32 cellular contexts compared by ENCODE assay signal in the genomic region with DNA sequence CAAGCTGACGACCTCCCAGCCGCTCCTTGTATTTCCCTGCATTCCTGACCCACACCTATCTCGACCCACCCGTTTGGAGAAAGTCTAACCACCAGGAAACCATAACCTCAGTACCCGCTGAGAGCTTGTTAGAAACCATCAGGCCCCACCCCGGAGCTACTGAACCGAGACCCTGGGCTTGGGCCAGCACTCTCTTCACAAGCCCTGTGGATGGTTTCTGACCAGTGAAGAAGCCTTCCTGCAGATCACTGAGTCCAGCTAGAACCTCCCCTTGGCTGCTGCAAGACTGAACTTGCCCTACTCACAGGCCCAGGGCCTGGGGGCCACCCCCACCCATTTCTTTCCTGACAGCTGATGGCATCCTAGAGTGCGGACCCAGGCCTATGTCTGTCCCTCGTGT.
"Had no signal": no experiment of that assay in that cellular context is flagged by ENCODE, and none has a peak within 500 bp of the region (broad histone marks: within the 10 kb centered on the region; RNA-seq: fewer than 3 reads in every experiment).

No MANE protein-coding gene starts in this region.

- H3K27me3 ChIP-seq: adrenal gland, body of pancreas, colonic mucosa, esophagus squamous epithelium, heart left ventricle had no signal

- DNase-seq: activated B cell treated with CpG ODN at 0.5 μM for 24 hours; activated CD4-positive, alpha-beta T cell treated with anti-CD3 and anti-CD28 coated beads for 48 hours; activated CD4-positive, alpha-beta T cell treated with anti-CD3 and anti-CD28 coated beads, Interleukin-2, amount 50 U/mL, for 1 hour; activated CD4-positive, alpha-beta T cell treated with anti-CD3 and anti-CD28 coated beads, Interleukin-2, amount 50 U/mL, for 48 hours; activated CD8-positive, alpha-beta memory T cell treated with anti-CD3 and anti-CD28 coated beads for 24 hours; activated effector memory CD4-positive, alpha-beta T cell treated with anti-CD3 and anti-CD28 coated beads, Interleukin-2, amount 50 U/mL, for 16 hours; activated naive CD4-positive, alpha-beta T cell; activated naive CD4-positive, alpha-beta T cell treated with anti-CD3 and anti-CD28 coated beads, Interleukin-2, amount 10 ng/mL, durations not matched to agents 7 days and 5 days; activated naive CD8-positive, alpha-beta T cell treated with anti-CD3 and anti-CD28 coated beads, Interleukin-2, amount 50 U/mL, for 24 hours; activated T-cell treated with anti-CD3 and anti-CD28 coated beads, Interleukin-2, amount 50 U/mL, for 1 hour; activated T-cell treated with anti-CD3 and anti-CD28 coated beads, Interleukin-2, amount 50 U/mL, for 48 hours; adrenal gland; amygdala; aorta; body of pancreas; caudate nucleus; colonic mucosa; effector CD8-positive, alpha-beta T cell; esophagus squamous epithelium; foreskin melanocyte; glutamatergic neuron; heart left ventricle; T-helper 1 cell; T-helper 17 cell; T1000; WERI-Rb-1 had no signal

- H3K4me3 ChIP-seq: adrenal gland, body of pancreas, colonic mucosa, esophagus squamous epithelium, heart left ventricle had no signal

- H3K4me1 ChIP-seq: adrenal gland, body of pancreas, colonic mucosa, heart left ventricle had no signal

- FAIRE-seq: endometrium, endothelial cell of umbilical vein had no signal

- H3K36me3 ChIP-seq: colonic mucosa had no signal

- ATAC-seq: activated CD4-positive, CD25-positive, alpha-beta regulatory T cell treated with anti-CD3 and anti-CD28 coated beads, Interleukin-2, amount 50 U/mL, for 24 hours; activated CD8-positive, alpha-beta T cell treated with anti-CD3 and anti-CD28 coated beads for 36 hours; activated naive CD4-positive, alpha-beta T cell treated with anti-CD3 and anti-CD28 coated beads, Interleukin-2, amount 50 U/mL, for 72 hours; activated naive CD8-positive, alpha-beta T cell treated with anti-CD3 and anti-CD28 coated beads, Interleukin-2, amount 50 U/mL, for 24 hours; body of pancreas; T-helper 17 cell had no signal

- H3K9me3 ChIP-seq: adrenal gland, body of pancreas, colonic mucosa, esophagus squamous epithelium, heart left ventricle had no signal

- H3K27ac ChIP-seq: adrenal gland, body of pancreas, colonic mucosa, epithelial cell of prostate, esophagus squamous epithelium, heart left ventricle, WERI-Rb-1 had no signal
